23 cellular contexts compared by ENCODE assay signal in genomic region chr19:2440515-2440914, GRCh38. TPM values are rescaled to one million over a fixed set of nuclear protein-coding genes. Genes with fewer than 3 reads are reported as not detected.
DNase-seq lines count a peak whose midpoint lies in the region; ATAC-seq and TF ChIP-seq lines count a peak whose summit lies in the region.
"Had no signal": no experiment of that assay in that cellular context is flagged by ENCODE, and none has a peak within 500 bp of the region (broad histone marks: within the 10 kb centered on the region; RNA-seq: fewer than 3 reads in every experiment).

No MANE protein-coding gene starts in this region.

- H3K9me2 ChIP-seq in hepatocyte (replicated peaks; ENCODE audit: insufficient read depth), result no peaks in the 10 kb centered on the region

- peaks cover 3% of the 10 kb centered on the region for H3K4me1 Mint-ChIP-seq in activated naive CD8-positive, alpha-beta T cell treated with anti-CD3 and anti-CD28 coated beads, Interleukin-2, amount 10 ng/mL, durations not matched to agents 7 days and 5 days
- H3K4me1 Mint-ChIP-seq in activated naive CD8-positive, alpha-beta T cell treated with anti-CD3 and anti-CD28 coated beads for 36 hours, result no peaks in the 10 kb centered on the region
- H3K4me1 Mint-ChIP-seq in activated naive CD8-positive, alpha-beta T cell treated with anti-CD3 and anti-CD28 coated beads, Interleukin-2, amount 50 U/mL, for 24 hours, result no peaks in the 10 kb centered on the region
- H3K4me1 Mint-ChIP-seq in neural crest cell, result no peaks in the 10 kb centered on the region

- no peaks in the 10 kb centered on the region for H4K20me1 ChIP-seq in hepatocyte (ENCODE audit: insufficient read depth, poor library complexity, severe bottlenecking)

- no peak overlapping the region for H3K4me3 Mint-ChIP-seq in activated naive CD8-positive, alpha-beta T cell treated with anti-CD3 and anti-CD28 coated beads, Interleukin-2, amount 10 ng/mL, durations not matched to agents 7 days and 5 days
- no peak overlapping the region for H3K4me3 Mint-ChIP-seq in activated naive CD8-positive, alpha-beta T cell treated with anti-CD3 and anti-CD28 coated beads for 36 hours
- no peak overlapping the region for H3K4me3 Mint-ChIP-seq in activated naive CD8-positive, alpha-beta T cell treated with anti-CD3 and anti-CD28 coated beads, Interleukin-2, amount 50 U/mL, for 24 hours
- peak overlapping the region; percentile 2 for H3K4me3 Mint-ChIP-seq in neural crest cell
- H3K4me3 Mint-ChIP-seq: CD4-positive, alpha-beta T cell had no signal

- H3K4me1 ChIP-seq in HEK293 (ENCODE audit: control insufficient read depth, insufficient read depth, low read length) (no peaks in the 10 kb centered on the region), hepatocyte (ENCODE audit: insufficient read depth) (no peaks in the 10 kb centered on the region)

- H3K4me2 ChIP-seq in hepatocyte, result no peak overlapping the region
- H3K4me2 ChIP-seq: BLaER1 had no signal

- DNase-seq in activated naive CD8-positive, alpha-beta T cell treated with anti-CD3 and anti-CD28 coated beads, Interleukin-2, amount 10 ng/mL, durations not matched to agents 7 days and 5 days, result no peak
- DNase-seq in activated naive CD8-positive, alpha-beta T cell treated with anti-CD3 and anti-CD28 coated beads for 36 hours, result no peak
- no peak for DNase-seq in activated naive CD8-positive, alpha-beta T cell treated with anti-CD3 and anti-CD28 coated beads, Interleukin-2, amount 50 U/mL, for 24 hours
- DNase-seq in neural crest cell (ENCODE audit: low read depth, low spot score) (no peak), hepatocyte (ENCODE audit: low spot score) (no peak)
- DNase-seq: CD4-positive, alpha-beta T cell; COR-L47; DMS53; HCEC 1CT; KBM-7; MG63; NCI-H1105 treated with DMSO at 0.1 percent for 48 hours; NCI-H146; NCI-H1930; NCI-H2107; NCI-H446; NCI-H524 treated with DMSO at 0.1 percent for 48 hours; NCI-H774; SIG-M5 had no signal

- H3K27me3 Mint-ChIP-seq in activated naive CD8-positive, alpha-beta T cell treated with anti-CD3 and anti-CD28 coated beads, Interleukin-2, amount 10 ng/mL, durations not matched to agents 7 days and 5 days, result no peaks in the 10 kb centered on the region
- no peaks in the 10 kb centered on the region for H3K27me3 Mint-ChIP-seq in activated naive CD8-positive, alpha-beta T cell treated with anti-CD3 and anti-CD28 coated beads for 36 hours
- no peaks in the 10 kb centered on the region for H3K27me3 Mint-ChIP-seq in activated naive CD8-positive, alpha-beta T cell treated with anti-CD3 and anti-CD28 coated beads, Interleukin-2, amount 50 U/mL, for 24 hours
- H3K27me3 Mint-ChIP-seq in neural crest cell (ENCODE audit: low read depth), result no peaks in the 10 kb centered on the region
- H3K27me3 Mint-ChIP-seq: CD4-positive, alpha-beta T cell had no signal

- H2AFZ ChIP-seq in hepatocyte, result no peak overlapping the region

- no peaks in the 10 kb centered on the region for H3K79me2 ChIP-seq in hepatocyte

- TF ChIP-seq CTCF in HEK293 (tag by site-specific recombination; IDR thresholded peaks at IDR 0.05), result no peak
- no peak for TF ChIP-seq CTCF in neural crest cell (conservative IDR thresholded peaks at IDR 0.05)
- TF ChIP-seq CTCF in hepatocyte (IDR thresholded peaks at IDR 0.05; ENCODE audit: poor library complexity), result no peak

- H3K36me3 Mint-ChIP-seq in activated naive CD8-positive, alpha-beta T cell treated with anti-CD3 and anti-CD28 coated beads, Interleukin-2, amount 10 ng/mL, durations not matched to agents 7 days and 5 days, result peaks cover 7% of the 10 kb centered on the region
- H3K36me3 Mint-ChIP-seq in activated naive CD8-positive, alpha-beta T cell treated with anti-CD3 and anti-CD28 coated beads for 36 hours, result peaks cover 6% of the 10 kb centered on the region
- peaks cover 18% of the 10 kb centered on the region for H3K36me3 Mint-ChIP-seq in activated naive CD8-positive, alpha-beta T cell treated with anti-CD3 and anti-CD28 coated beads, Interleukin-2, amount 50 U/mL, for 24 hours (ENCODE audit: low read depth)
- peaks cover 13% of the 10 kb centered on the region for H3K36me3 Mint-ChIP-seq in neural crest cell (ENCODE audit: low read depth)

- H3K9me3 Mint-ChIP-seq in activated naive CD8-positive, alpha-beta T cell treated with anti-CD3 and anti-CD28 coated beads, Interleukin-2, amount 10 ng/mL, durations not matched to agents 7 days and 5 days, result no peaks in the 10 kb centered on the region
- H3K9me3 Mint-ChIP-seq in activated naive CD8-positive, alpha-beta T cell treated with anti-CD3 and anti-CD28 coated beads for 36 hours, result no peaks in the 10 kb centered on the region
- H3K9me3 Mint-ChIP-seq in activated naive CD8-positive, alpha-beta T cell treated with anti-CD3 and anti-CD28 coated beads, Interleukin-2, amount 50 U/mL, for 24 hours, result no peaks in the 10 kb centered on the region
- H3K9me3 Mint-ChIP-seq in neural crest cell, result no peaks in the 10 kb centered on the region
- H3K9me3 Mint-ChIP-seq: CD4-positive, alpha-beta T cell had no signal

- H3K27ac ChIP-seq in HEK293 (ENCODE audit: extremely low read depth, low read depth, low read length), result no peak overlapping the region
- H3K27ac ChIP-seq in hepatocyte, result no peak overlapping the region
- H3K27ac ChIP-seq: BLaER1, SK-N-MC had no signal

- H3K9me3 ChIP-seq in HEK293 (ENCODE audit: control insufficient read depth, insufficient read depth, low read depth, low read length) (no peaks in the 10 kb centered on the region), hepatocyte (ENCODE audit: low read depth) (no peaks in the 10 kb centered on the region)
- H3K9me3 ChIP-seq: BLaER1, MG63 had no signal

- peak overlapping the region; percentile 9 for H3K27ac Mint-ChIP-seq in activated naive CD8-positive, alpha-beta T cell treated with anti-CD3 and anti-CD28 coated beads, Interleukin-2, amount 10 ng/mL, durations not matched to agents 7 days and 5 days
- H3K27ac Mint-ChIP-seq in activated naive CD8-positive, alpha-beta T cell treated with anti-CD3 and anti-CD28 coated beads for 36 hours, result no peak overlapping the region
- peak overlapping the region; percentile 23 for H3K27ac Mint-ChIP-seq in activated naive CD8-positive, alpha-beta T cell treated with anti-CD3 and anti-CD28 coated beads, Interleukin-2, amount 50 U/mL, for 24 hours
- H3K27ac Mint-ChIP-seq in neural crest cell (ENCODE audit: unreplicated experiment), result no peak overlapping the region
- H3K27ac Mint-ChIP-seq: CD4-positive, alpha-beta T cell had no signal

- H3K27me3 ChIP-seq in hepatocyte, result no peaks in the 10 kb centered on the region
- H3K27me3 ChIP-seq: BLaER1, MG63 had no signal

- 100% methylated on average over 1 of the region's 1 CpG for WGBS in hepatocyte (ENCODE audit: low lambda C conversion rate, missing lambda C conversion rate)

- CTCF ChIA-PET in HEK293 (lab: Yijun Ruan, JAX), result interaction anchor here (0.7 to 0.8 kb wide), 2 partner anchors 171 to 196 kb away, joined by 3 read pairs; no protein-coding TSS in a partner anchor

- no peak for ATAC-seq in activated naive CD8-positive, alpha-beta T cell treated with anti-CD3 and anti-CD28 coated beads, Interleukin-2, amount 10 ng/mL, durations not matched to agents 7 days and 5 days (ENCODE audit: low read depth)
- no peak for ATAC-seq in activated naive CD8-positive, alpha-beta T cell treated with anti-CD3 and anti-CD28 coated beads, Interleukin-2, amount 50 U/mL, for 24 hours
- ATAC-seq in GM21723 (IDR thresholded peaks at IDR 0.05; ENCODE audit: unreplicated experiment), result no peak

- H3K4me3 ChIP-seq in HEK293 (ENCODE audit: low read depth, low read length) (no peak overlapping the region), hepatocyte (no peak overlapping the region)
- H3K4me3 ChIP-seq: BLaER1, MG63, SK-N-MC had no signal

- H3K36me3 ChIP-seq in HEK293 (ENCODE audit: control insufficient read depth in 2 of 2, insufficient read depth in 1 of 2, low read length in 2 of 2) (peaks cover 18 to 77% of the 10 kb centered on the region in 2 experiments; a peak in 2 of 3 replicates), hepatocyte (replicated peaks; ENCODE audit: insufficient read depth, low read depth) (no peaks in the 10 kb centered on the region)

- POLR2A ChIA-PET in activated naive CD8-positive, alpha-beta T cell treated with anti-CD3 and anti-CD28 coated beads, Interleukin-2, amount 10 ng/mL, durations not matched to agents 7 days and 5 days (lab: Charles Lee), result interaction anchor here (2.4 kb wide), 1 partner anchor 13 kb away, joined by 6 read pairs; the partner anchor contains the start of gene TIMM13
- POLR2A ChIA-PET in HEK293 (lab: Yijun Ruan, JAX), result interaction anchor here (1.1 to 1.6 kb wide), 2 partner anchors 36 to 38 kb away, joined by 3 to 5 read pairs; partner anchors contain the start of gene GADD45B

TF ChIP-seq in HEK293, 187 proteins besides CTCF, POLR2A, EP300 and RAD21 (continues in another document):
- 0 out of 2 replicates have a peak, but pooled peaks have one; percentile 8 for TF ChIP-seq SP2 (tag by site-specific recombination; IDR thresholded peaks at IDR 0.05)

RNA-seq across cellular contexts. Expression of gene TIMM13, which starts 13.1 kb away (rescaled TPM):
- 10 to 100 TPM; 46.5 to 48.5 TPM for total RNA-seq in activated naive CD8-positive, alpha-beta T cell treated with anti-CD3 and anti-CD28 coated beads, Interleukin-2, amount 10 ng/mL, durations not matched to agents 7 days and 5 days
- 100 to 1,000 TPM; 179 to 184 TPM for total RNA-seq in activated naive CD8-positive, alpha-beta T cell treated with anti-CD3 and anti-CD28 coated beads for 36 hours
- total RNA-seq in neural crest cell, result 145 and 155 TPM in 2 replicates
- total RNA-seq in hepatocyte, result 38.3 and 47.4 TPM in 2 replicates
- polyA plus RNA-seq in hepatocyte, result 188 and 213 TPM in 2 replicates

RNA-seq across cellular contexts. Expression of gene LMNB2, which starts 16.2 kb away (rescaled TPM):
- 10 to 100 TPM; 74.9 to 83.3 TPM for total RNA-seq in activated naive CD8-positive, alpha-beta T cell treated with anti-CD3 and anti-CD28 coated beads, Interleukin-2, amount 10 ng/mL, durations not matched to agents 7 days and 5 days
- total RNA-seq in activated naive CD8-positive, alpha-beta T cell treated with anti-CD3 and anti-CD28 coated beads for 36 hours, result 100 to 1,000 TPM; 105 to 107 TPM
- total RNA-seq in neural crest cell, result 201 and 206 TPM in 2 replicates
- total RNA-seq in hepatocyte, result 44.7 and 48.4 TPM in 2 replicates
- polyA plus RNA-seq in hepatocyte, result 28.9 and 42.0 TPM in 2 replicates

RNA-seq across cellular contexts. Expression of gene GADD45B, which starts 35.4 kb away (rescaled TPM):
- total RNA-seq in activated naive CD8-positive, alpha-beta T cell treated with anti-CD3 and anti-CD28 coated beads, Interleukin-2, amount 10 ng/mL, durations not matched to agents 7 days and 5 days, result 10 to 100 TPM; 83.1 to 85.4 TPM
- total RNA-seq in activated naive CD8-positive, alpha-beta T cell treated with anti-CD3 and anti-CD28 coated beads for 36 hours, result 10 to 100 TPM; 83.0 to 97.2 TPM
- total RNA-seq in neural crest cell (3.3 and 4.1 TPM in 2 replicates), hepatocyte (126 and 129 TPM in 2 replicates)
- 229 and 299 TPM in 2 replicates for polyA plus RNA-seq in hepatocyte

Comparison
In these comparisons a context has a peak if more than half of its experiments do, and no peak if none do; other contexts are left out.
1. H3K27ac Mint-ChIP-seq: peak in activated naive CD8-positive, alpha-beta T cell treated with anti-CD3 and anti-CD28 coated beads, Interleukin-2, amount 10 ng/mL, durations not matched to agents 7 days and 5 days (single experiment) and activated naive CD8-positive, alpha-beta T cell treated with anti-CD3 and anti-CD28 coated beads, Interleukin-2, amount 50 U/mL, for 24 hours (single experiment); none in activated naive CD8-positive, alpha-beta T cell treated with anti-CD3 and anti-CD28 coated beads for 36 hours (single experiment) and neural crest cell (single experiment).
2. RNA of gene GADD45B, which starts 35.4 kb away (total RNA-seq): 126 to 129 TPM in hepatocyte, 83.0 to 97.2 TPM in activated naive CD8-positive, alpha-beta T cell treated with anti-CD3 and anti-CD28 coated beads for 36 hours and 83.1 to 85.4 TPM in activated naive CD8-positive, alpha-beta T cell treated with anti-CD3 and anti-CD28 coated beads, Interleukin-2, amount 10 ng/mL, durations not matched to agents 7 days and 5 days; 3.3 to 4.1 TPM in neural crest cell; every median in the first group is over 10 times any median in the second.